Comparison of ENCODE assay signal across 23 cellular contexts in genomic region chr20:57892471-57892870, GRCh38.
DNase-seq lines count a peak whose midpoint lies in the region; ATAC-seq and TF ChIP-seq lines count a peak whose summit lies in the region.
"Had no signal": no experiment of that assay in that cellular context is flagged by ENCODE, and none has a peak within 500 bp of the region (broad histone marks: within the 10 kb centered on the region; RNA-seq: fewer than 3 reads in every experiment).

No MANE protein-coding gene starts in this region.

- H3K4me1 Mint-ChIP-seq in WTC11 = peaks cover 10% of the 10 kb centered on the region
- H3K4me1 Mint-ChIP-seq: IgD-negative memory B cell had no signal

- POLR2A ChIA-PET in WTC11 (lab: Charles Lee) = interaction anchor here (1.2 kb wide), 1 partner anchor 14 kb away, joined by 3 read pairs; no protein-coding TSS in a partner anchor

- peaks cover 0 to 21% (median 0%) of the 10 kb centered on the region in 7 donors for H3K27me3 ChIP-seq in spleen (replicated peaks in 1 of 7)

- H3K27ac Mint-ChIP-seq in WTC11 = 0 out of 2 replicates have a peak overlapping the region, but pooled peaks have one; percentile 19
- H3K27ac Mint-ChIP-seq: IgD-negative memory B cell had no signal

- ATAC-seq in WTC11 (peak; percentile 41), SK-N-SH treated with all-trans-retinoic acid at 6 μM for 48 hours (no peak)

- peaks cover 3% of the 10 kb centered on the region; the same call in 1 of the 2 replicates for H3K9me3 Mint-ChIP-seq in WTC11

- TF ChIP-seq POLR2A in spleen (IDR thresholded peaks at IDR 0.05) = no peak

- CTCF ChIA-PET in WTC11 (lab: Charles Lee) = no interaction called here

- no peak for TF ChIP-seq CTCF in WTC11 (IDR thresholded peaks at IDR 0.05)
- no peak for TF ChIP-seq CTCF in spleen (IDR thresholded peaks at IDR 0.05 in 8 of 11, conservative IDR thresholded peaks at IDR 0.05 in 3 of 11)

- no peaks in the 10 kb centered on the region for H3K4me1 ChIP-seq in spleen

- H3K4me3 Mint-ChIP-seq in WTC11 = no peak overlapping the region
- H3K4me3 Mint-ChIP-seq: H9, IgD-negative memory B cell had no signal

- H3K4me3 ChIP-seq in spleen = no peak overlapping the region

- H3K36me3 Mint-ChIP-seq in WTC11 = no peaks in the 10 kb centered on the region

- H3K27me3 Mint-ChIP-seq in WTC11 (ENCODE audit: low read depth) = no peaks in the 10 kb centered on the region; the same call in 1 of the 2 replicates

- peaks cover 0 to 2% (median 0%) of the 10 kb centered on the region in 8 donors for H3K9me3 ChIP-seq in spleen

- DNase-seq in NCI-H82 (lab: John Stamatoyannopoulos, UW) (peak; percentile 50), NCI-H82 treated with DMSO at 0.1 percent for 48 hours (lab: John Stamatoyannopoulos, UW; ENCODE audit: unreplicated experiment) (no peak), NCI-H146 (lab: John Stamatoyannopoulos, UW) (peak; percentile 74), WTC11 (ENCODE audit: low spot score) (no peak), spleen (peak; percentile 23), nucleus accumbens (lab: John Stamatoyannopoulos, UW) (no peak), NCI-H2107 (lab: John Stamatoyannopoulos, UW) (no peak)
- DNase-seq: Calu3, DMS79 treated with DMSO at 0.1 percent for 48 hours, H9, NCI-H1048, NCI-H187, NCI-H2081 treated with DMSO at 0.1 percent for 48 hours, NCI-H2171 treated with DMSO at 0.1 percent for 48 hours, NCI-H345, NCI-H774, RPMI8226, SHP77 treated with DMSO at 0.1 percent for 48 hours had no signal

- intact Hi-C loops in spleen (cut with DNase I; ENCODE audit: low total_unique reads) = no loop called here

- H3K36me3 ChIP-seq in spleen = no peaks in the 10 kb centered on the region

- 82 to 93% (median 88%) methylated on average over 10 of the region's 10 CpGs for WGBS in spleen, 5 donors

- no peak overlapping the region for H3K27ac ChIP-seq in spleen
- H3K27ac ChIP-seq: 22Rv1, HL-60, KMS-11 had no signal

TF ChIP-seq in WTC11, 78 proteins besides CTCF, POLR2A, EP300 and RAD21 (continues in another document):
- TF ChIP-seq NFYB (CRISPR knock-in tag; conservative IDR thresholded peaks at IDR 0.05; ENCODE audit: low read depth) (no peak), NR2C2 (CRISPR knock-in tag; IDR thresholded peaks at IDR 0.05) (no peak), ZNF416 (CRISPR knock-in tag; IDR thresholded peaks at IDR 0.05) (no peak), KAT7 (CRISPR knock-in tag; IDR thresholded peaks at IDR 0.05; ENCODE audit: borderline replicate concordance) (no peak), PREB (CRISPR knock-in tag; IDR thresholded peaks at IDR 0.05; ENCODE audit: borderline replicate concordance) (no peak), SMAD4 (CRISPR knock-in tag; IDR thresholded peaks at IDR 0.05) (no peak), ZNF232 (CRISPR knock-in tag; IDR thresholded peaks at IDR 0.05) (no peak), GABPB1 (CRISPR knock-in tag; IDR thresholded peaks at IDR 0.05) (no peak), NFATC4 (CRISPR knock-in tag; IDR thresholded peaks at IDR 0.05) (no peak), E2F5 (CRISPR knock-in tag; IDR thresholded peaks at IDR 0.05) (no peak), PRRX2 (CRISPR knock-in tag; IDR thresholded peaks at IDR 0.05) (no peak), JUN (CRISPR knock-in tag; IDR thresholded peaks at IDR 0.05) (no peak), RORB (CRISPR knock-in tag; IDR thresholded peaks at IDR 0.05) (no peak), USF2 (CRISPR knock-in tag; IDR thresholded peaks at IDR 0.05) (no peak)

TF ChIP-seq in SK-N-SH treated with all-trans-retinoic acid at 6 μM for 48 hours, 23 proteins besides CTCF, POLR2A, EP300 and RAD21:
- TF ChIP-seq RARB (CRISPR knock-in tag; IDR thresholded peaks at IDR 0.05) (no peak), ZFP30 (CRISPR knock-in tag; IDR thresholded peaks at IDR 0.05) (no peak), ZFP3 (CRISPR knock-in tag; IDR thresholded peaks at IDR 0.05) (no peak), TSHZ2 (CRISPR knock-in tag; IDR thresholded peaks at IDR 0.05) (no peak), CSRNP3 (CRISPR knock-in tag; IDR thresholded peaks at IDR 0.05) (no peak), TCF4 (CRISPR knock-in tag; IDR thresholded peaks at IDR 0.05; ENCODE audit: borderline replicate concordance) (no peak), POU6F1 (CRISPR knock-in tag; IDR thresholded peaks at IDR 0.05; ENCODE audit: borderline replicate concordance, low read depth) (no peak), ZNF70 (CRISPR knock-in tag; IDR thresholded peaks at IDR 0.05) (no peak), CREB5 (CRISPR knock-in tag; IDR thresholded peaks at IDR 0.05; ENCODE audit: low read depth) (no peak), TOX (CRISPR knock-in tag; IDR thresholded peaks at IDR 0.05; ENCODE audit: borderline replicate concordance) (no peak)

Comparison
In these comparisons a context has a peak if more than half of its experiments do, and no peak if none do; other contexts are left out.
1. DNase-seq: peak in NCI-H82 (single experiment), NCI-H146 (single experiment) and spleen (single experiment); none in NCI-H82 treated with DMSO at 0.1 percent for 48 hours (single experiment), WTC11 (single experiment), nucleus accumbens (0 of 56) and NCI-H2107 (single experiment).